ENCODE assay signal across 9 cellular contexts in the genomic region with DNA sequence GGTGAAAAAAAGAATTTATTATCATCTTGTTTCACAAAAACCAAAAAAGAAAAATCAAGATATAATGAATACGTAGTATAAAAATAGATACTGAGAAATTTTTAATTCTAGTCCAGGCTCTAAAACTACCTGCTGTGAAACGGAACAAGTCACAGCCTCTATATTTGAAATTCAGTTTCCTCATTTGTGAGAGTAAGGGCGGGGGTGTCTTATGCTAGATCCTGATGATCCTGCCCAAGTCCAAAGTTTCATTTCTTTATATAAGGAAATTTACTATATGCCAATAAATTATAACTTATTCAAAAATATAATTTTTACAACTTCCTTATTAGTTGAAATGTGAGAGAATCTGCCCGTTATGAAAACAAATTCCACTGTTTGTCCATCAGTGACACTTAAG.
"Had no signal": no experiment of that assay in that cellular context is flagged by ENCODE, and none has a peak within 500 bp of the region (broad histone marks: within the 10 kb centered on the region; RNA-seq: fewer than 3 reads in every experiment).

No MANE protein-coding gene starts in this region.

- H3K4me3 ChIP-seq: GM23248, GM23338, HAP-1 had no signal

- ATAC-seq: GM23338, HCT116 had no signal

- H3K36me3 ChIP-seq: HAP-1 had no signal

- DNase-seq: GM23248, GOT3, H7, H9, HCEC 1CT, HFFc6 had no signal

- H3K9me3 ChIP-seq: HAP-1 had no signal

- H3K4me1 ChIP-seq: HAP-1 had no signal
